Comparison of ENCODE assay signal across 13 cellular contexts in genomic region chr4:176753049-176753448, GRCh38.
DNase-seq lines count a peak whose midpoint lies in the region; ATAC-seq lines count a peak whose summit lies in the region.
"Had no signal": no experiment of that assay in that cellular context is flagged by ENCODE, and none has a peak within 500 bp of the region (broad histone marks: within the 10 kb centered on the region; RNA-seq: fewer than 3 reads in every experiment).

No MANE protein-coding gene starts in this region.

- DNase-seq in HS-27A (ENCODE audit: low read depth): peak; percentile 58
- peak; percentile 64 for DNase-seq in astrocyte of the hippocampus (ENCODE audit: low read depth, low spot score)
- DNase-seq in islet precursor cell: peak; percentile 57
- DNase-seq in medulla oblongata (ENCODE audit: extremely low spot score): no peak
- DNase-seq in stimulated activated CD4-positive, alpha-beta T cell treated with anti-CD3 and anti-CD28 coated beads, Interleukin-15, amount 100 ng/mL, for 24 hours: no peak
- DNase-seq in activated gamma-delta T cell treated with Interleukin-2 at 50 U/mL for 16 hours: no peak
- DNase-seq: activated CD4-positive, alpha-beta T cell treated with anti-CD3 and anti-CD28 coated beads, Interleukin-2, amount 10 ng/mL, durations not matched to agents 24 days and 14 days; effector memory CD4-positive, alpha-beta T cell; NCI-H526 had no signal

- peaks cover 44% of the 10 kb centered on the region for H3K4me1 ChIP-seq in ACC112 (ENCODE audit: control insufficient read depth, insufficient read depth, low read length, unreplicated experiment)
- H3K4me1 ChIP-seq: BLaER1 treated with 17β-estradiol and CSF1 and Interleukin-3, amounts not matched to agents 10 nM and 100 nM had no signal

- no peaks in the 10 kb centered on the region for H3K36me3 ChIP-seq in ACC112 (ENCODE audit: insufficient read depth, low read length)
- H3K36me3 ChIP-seq: BLaER1 treated with 17β-estradiol and CSF1 and Interleukin-3, amounts not matched to agents 10 nM and 100 nM had no signal

- no peaks in the 10 kb centered on the region for H3K27me3 ChIP-seq in ACC112 (ENCODE audit: insufficient read depth, low read length)
- H3K27me3 ChIP-seq: BLaER1 treated with 17β-estradiol and CSF1 and Interleukin-3, amounts not matched to agents 10 nM and 100 nM had no signal

- peaks cover 93% of the 10 kb centered on the region for H3K79me2 ChIP-seq in ACC112 (ENCODE audit: control insufficient read depth, insufficient read depth, low read length, unreplicated experiment)

- peak overlapping the region; percentile 20; the same call in 1 of the 2 replicates for H3K4me3 ChIP-seq in ACC112 (ENCODE audit: low read depth, low read length)
- H3K4me3 ChIP-seq: BLaER1 treated with 17β-estradiol and CSF1 and Interleukin-3, amounts not matched to agents 10 nM and 100 nM had no signal

- peak overlapping the region; percentile 64 for H3K27ac ChIP-seq in ACC112 (ENCODE audit: low read depth, low read length)
- H3K27ac ChIP-seq: BLaER1 treated with 17β-estradiol and CSF1 and Interleukin-3, amounts not matched to agents 10 nM and 100 nM had no signal

- no peak for ATAC-seq in GM18517 (IDR thresholded peaks at IDR 0.05; ENCODE audit: unreplicated experiment)
- ATAC-seq: stimulated activated effector memory CD8-positive, alpha-beta T cell treated with anti-CD3 and anti-CD28 coated beads, Interleukin-12 subunit alpha, Interleukin-12 subunit beta, amount 100 ng/mL, for 72 hours had no signal

- no peak overlapping the region for H2AFZ ChIP-seq in ACC112 (ENCODE audit: low read length, unreplicated experiment)

Comparison
In these comparisons a context has a peak if more than half of its experiments do, and no peak if none do; other contexts are left out.
1. DNase-seq: peak in HS-27A (single experiment), astrocyte of the hippocampus (single experiment) and islet precursor cell (single experiment); none in medulla oblongata (single experiment), stimulated activated CD4-positive, alpha-beta T cell treated with anti-CD3 and anti-CD28 coated beads, Interleukin-15, amount 100 ng/mL, for 24 hours (single experiment) and activated gamma-delta T cell treated with Interleukin-2 at 50 U/mL for 16 hours (single experiment).